ENCODE assay signal across 28 cellular contexts in genomic region chr4:52568351-52568750, GRCh38.
A peak's percentile ranks its signal among the peaks of the same experiment; 100 is the strongest.
DNase-seq lines count a peak whose midpoint lies in the region; ATAC-seq and TF ChIP-seq lines count a peak whose summit lies in the region.
"Had no signal": no experiment of that assay in that cellular context is flagged by ENCODE, and none has a peak within 500 bp of the region (broad histone marks: within the 10 kb centered on the region; RNA-seq: fewer than 3 reads in every experiment).

No MANE protein-coding gene starts in this region.

- no peak overlapping the region for H3K9ac ChIP-seq in HUES6 (ENCODE audit: low read length)
- no peak overlapping the region; the same call in 1 of the 2 replicates for H3K9ac ChIP-seq in iPS-20b (ENCODE audit: low read depth, low read length)

- peak; percentile 24; the same call in 1 of the 2 replicates for ATAC-seq in WTC11
- ATAC-seq in GM18867 (IDR thresholded peaks at IDR 0.05; ENCODE audit: unreplicated experiment) = no peak
- ATAC-seq in HG03521 (IDR thresholded peaks at IDR 0.05; ENCODE audit: unreplicated experiment) = no peak
- ATAC-seq: GM12878, HepG2, K562, PC-3, T-cell had no signal

- peaks cover 8% of the 10 kb centered on the region; the same call in 1 of the 2 replicates for H3K9me3 Mint-ChIP-seq in WTC11
- H3K9me3 Mint-ChIP-seq: CD4-positive, alpha-beta memory T cell; T-cell had no signal

- H3K36me3 ChIP-seq in HUES6 (ENCODE audit: control insufficient read depth, insufficient read depth, low read length) (no peaks in the 10 kb centered on the region), iPS-20b (ENCODE audit: insufficient read depth, low read depth, low read length) (no peaks in the 10 kb centered on the region)

- H3K9me3 ChIP-seq in HUES6 (ENCODE audit: control insufficient read depth, insufficient read depth, low read depth, low read length) = no peaks in the 10 kb centered on the region
- no peaks in the 10 kb centered on the region for H3K9me3 ChIP-seq in iPS-20b (ENCODE audit: insufficient read depth, low read depth, low read length)

- 0 out of 2 replicates have a peak overlapping the region, but pooled peaks have one; percentile 25 for H3K27ac ChIP-seq in HUES6 (ENCODE audit: low read depth, low read length)
- no peak overlapping the region for H3K27ac ChIP-seq in iPS-20b (ENCODE audit: low read length)
- H3K27ac ChIP-seq: SJSA1 had no signal

- H3K27ac Mint-ChIP-seq in WTC11 = peak overlapping the region; percentile 46; the same call in 1 of the 2 replicates
- H3K27ac Mint-ChIP-seq: CD4-positive, alpha-beta memory T cell; T-cell had no signal

- POLR2A ChIA-PET in WTC11 (lab: Charles Lee) = no interaction called here

- peaks cover 40% of the 10 kb centered on the region for H3K4me1 Mint-ChIP-seq in WTC11
- H3K4me1 Mint-ChIP-seq: CD4-positive, alpha-beta memory T cell; T-cell had no signal

- no peak overlapping the region for H3K4me3 Mint-ChIP-seq in WTC11
- H3K4me3 Mint-ChIP-seq: CD4-positive, alpha-beta memory T cell; T-cell had no signal

- DNase-seq in WTC11 (ENCODE audit: low spot score) = no peak
- no peak for DNase-seq in hypothalamus (lab: John Stamatoyannopoulos, UW)
- DNase-seq in cortex of kidney (lab: John Stamatoyannopoulos, UW) = no peak
- DNase-seq: C1 segment of cervical spinal cord; CD4-positive, alpha-beta memory T cell; COR-L47; DMS53; EL; GDM1; Kasumi-1; MV-4-11; NCI-H1105; NCI-H146; NCI-H1930; NCI-H2107; NCI-H524; NCI-H748 treated with DMSO at 0.1 percent for 48 hours; NK-92 treated with Interleukin-12 subunit alpha and Interleukin-12 subunit beta, amount 100 ng/mL, for 24 hours; PC-3; T-cell had no signal

- CTCF ChIA-PET in WTC11 (lab: Charles Lee) = interaction anchor here (0.9 to 3.7 kb wide), 4 partner anchors 20 to 315 kb away, joined by 3 to 17 read pairs (median 10); no protein-coding TSS in a partner anchor

- H3K36me3 Mint-ChIP-seq in WTC11 = 0 out of 2 replicates have a peak, but pooled peaks cover 2% of the 10 kb centered on the region
- H3K36me3 Mint-ChIP-seq: CD4-positive, alpha-beta memory T cell had no signal

- no peaks in the 10 kb centered on the region for H3K27me3 ChIP-seq in HUES6 (ENCODE audit: control insufficient read depth, insufficient read depth, low read length)
- H3K27me3 ChIP-seq in iPS-20b (ENCODE audit: insufficient read depth, low read length) = no peaks in the 10 kb centered on the region
- H3K27me3 ChIP-seq: SJSA1 had no signal

- no peak overlapping the region for H3K4me3 ChIP-seq in HUES6 (ENCODE audit: low read depth, low read length)
- 0 out of 2 replicates have a peak overlapping the region, but pooled peaks have one; percentile 8 for H3K4me3 ChIP-seq in iPS-20b (ENCODE audit: low read length)
- H3K4me3 ChIP-seq: GM12878, K562, SJSA1 had no signal

- H3K4me1 ChIP-seq in HUES6 (ENCODE audit: control insufficient read depth, insufficient read depth, low read length) (peaks cover 7% of the 10 kb centered on the region; the same call in 1 of the 2 replicates), iPS-20b (ENCODE audit: insufficient read depth, low read length) (peaks cover 22% of the 10 kb centered on the region)

- TF ChIP-seq CTCF in WTC11 (IDR thresholded peaks at IDR 0.05) = no peak

- peaks cover 3% of the 10 kb centered on the region; the same call in 1 of the 2 replicates for H3K27me3 Mint-ChIP-seq in WTC11 (ENCODE audit: low read depth)

TF ChIP-seq in WTC11, 78 proteins besides CTCF, POLR2A, EP300 and RAD21:
- no peak for TF ChIP-seq HMGXB4 (CRISPR knock-in tag; IDR thresholded peaks at IDR 0.05)
- no peak for TF ChIP-seq ZNF416 (CRISPR knock-in tag; IDR thresholded peaks at IDR 0.05)
- TF ChIP-seq NR1H2 (CRISPR knock-in tag; IDR thresholded peaks at IDR 0.05) = no peak
- TF ChIP-seq ZSCAN18 (CRISPR knock-in tag; IDR thresholded peaks at IDR 0.05) = no peak
- no peak for TF ChIP-seq PREB (CRISPR knock-in tag; IDR thresholded peaks at IDR 0.05; ENCODE audit: borderline replicate concordance)
- no peak for TF ChIP-seq ZNF317 (CRISPR knock-in tag; IDR thresholded peaks at IDR 0.05; ENCODE audit: borderline replicate concordance, low read depth)
- TF ChIP-seq OVOL2 (CRISPR knock-in tag; IDR thresholded peaks at IDR 0.05; ENCODE audit: borderline replicate concordance) = no peak
- no peak for TF ChIP-seq TCF7 (CRISPR knock-in tag; IDR thresholded peaks at IDR 0.05; ENCODE audit: low read depth)
